Comparison of ENCODE assay signal across 26 cellular contexts in the genomic region with DNA sequence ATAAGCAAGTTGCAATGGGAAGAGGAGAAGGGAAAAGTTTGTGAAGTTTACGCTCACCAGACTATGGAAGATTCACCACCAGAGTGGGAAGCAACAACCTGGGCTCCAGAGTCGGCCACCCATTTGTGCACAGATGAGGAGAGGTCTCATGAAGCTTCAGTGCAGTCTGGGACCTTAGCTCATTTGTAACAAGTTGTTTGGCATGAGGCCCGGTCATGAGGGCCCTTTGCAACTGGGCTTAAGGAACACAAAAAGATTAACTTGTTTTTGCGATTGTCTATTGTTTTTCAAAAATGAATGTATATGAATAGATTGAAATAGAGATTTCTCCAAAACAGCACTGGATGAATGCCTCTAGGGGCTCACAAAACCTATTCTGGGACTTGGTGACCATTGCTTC.
"Had no signal": no experiment of that assay in that cellular context is flagged by ENCODE, and none has a peak within 500 bp of the region (broad histone marks: within the 10 kb centered on the region; RNA-seq: fewer than 3 reads in every experiment).

No MANE protein-coding gene starts in this region.

- DNase-seq: activated CD4-positive, alpha-beta memory T cell treated with anti-CD3 and anti-CD28 coated beads, Interleukin-2, amount 10 ng/mL, durations not matched to agents 7 days and 5 days; activated CD4-positive, alpha-beta T cell treated with anti-CD3 and anti-CD28 coated beads for 36 hours; activated CD4-positive, alpha-beta T cell treated with anti-CD3 and anti-CD28 coated beads, Interleukin-2, amount 10 ng/mL, durations not matched to agents 24 days and 14 days; activated CD4-positive, CD25-positive, alpha-beta regulatory T cell; activated CD4-positive, CD25-positive, alpha-beta regulatory T cell treated with anti-CD3 and anti-CD28 coated beads, Interleukin-2, amount 50 U/mL, for 72 hours; activated CD8-positive, alpha-beta memory T cell treated with anti-CD3 and anti-CD28 coated beads, Interleukin-2, amount 50 U/mL, for 48 hours; activated gamma-delta T cell; activated naive CD4-positive, alpha-beta T cell; activated naive CD4-positive, alpha-beta T cell treated with anti-CD3 and anti-CD28 coated beads, Interleukin-2, amount 10 ng/mL, durations not matched to agents 7 days and 5 days; activated naive CD8-positive, alpha-beta T cell treated with anti-CD3 and anti-CD28 coated beads, Interleukin-2, amount 10 ng/mL, durations not matched to agents 7 days and 5 days; activated T-cell treated with anti-CD3 and anti-CD28 coated beads for 4 hours; activated T-cell treated with anti-CD3 and anti-CD28 coated beads, Interleukin-2, amount 50 U/mL, for 24 hours; activated T-cell treated with anti-CD3 and anti-CD28 coated beads, Interleukin-2, amount 50 U/mL, for 72 hours; central memory CD4-positive, alpha-beta T cell; cerebellar nuclear complex; colonic mucosa; effector CD8-positive, alpha-beta T cell; esophagus squamous epithelium; foreskin melanocyte; T-helper 2 cell had no signal

- ATAC-seq: activated CD4-positive, alpha-beta T cell treated with anti-CD3 and anti-CD28 coated beads for 36 hours; activated naive CD4-positive, alpha-beta T cell treated with anti-CD3 and anti-CD28 coated beads, Interleukin-2, amount 50 U/mL, for 72 hours; activated T-cell treated with anti-CD3 and anti-CD28 coated beads, Interleukin-2, amount 50 U/mL, for 72 hours; gastroesophageal sphincter had no signal

- H3K9me3 ChIP-seq: ascending aorta, breast epithelium, colonic mucosa had no signal

- H3K27ac ChIP-seq: ascending aorta, breast epithelium, cardiac muscle cell, colonic mucosa, epithelial cell of prostate, esophagus squamous epithelium, gastroesophageal sphincter had no signal

- H3K36me3 ChIP-seq: ascending aorta, breast epithelium, cardiac muscle cell, colonic mucosa, esophagus squamous epithelium, gastroesophageal sphincter had no signal

- H3K27me3 ChIP-seq: ascending aorta, breast epithelium, cardiac muscle cell, colonic mucosa, esophagus squamous epithelium, gastroesophageal sphincter had no signal

- H3K4me1 ChIP-seq: ascending aorta, breast epithelium, colonic mucosa, esophagus squamous epithelium, gastroesophageal sphincter had no signal

- H3K4me3 ChIP-seq: breast epithelium, cardiac muscle cell, colonic mucosa, esophagus squamous epithelium, gastroesophageal sphincter had no signal
